1 cellular context compared by ENCODE assay signal in the genomic region with DNA sequence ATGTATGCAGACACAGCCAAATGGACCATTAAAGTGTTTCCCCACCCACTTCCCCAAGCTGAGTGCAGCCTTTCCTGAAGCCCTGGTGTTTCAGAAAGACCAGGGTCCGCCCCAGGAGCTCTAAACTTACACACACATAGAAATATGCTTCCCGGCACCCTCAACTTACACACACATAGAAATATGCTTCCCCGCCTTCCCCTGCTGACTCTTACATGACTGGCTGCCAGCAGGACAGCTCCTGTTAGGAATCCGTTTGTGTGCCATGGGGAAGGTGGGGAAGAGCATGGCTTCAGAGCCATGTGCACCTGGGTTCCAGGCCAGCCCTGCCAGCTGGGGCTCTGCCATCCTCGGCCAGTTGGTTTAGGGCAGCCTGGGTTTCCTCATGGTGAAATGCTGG.
TF ChIP-seq lines count a peak whose summit lies in the region.

No MANE protein-coding gene starts in this region.

TF ChIP-seq in GM23338, 12 proteins besides CTCF, POLR2A, EP300 and RAD21 (continued from another document):
- TF ChIP-seq EZH2 (IDR thresholded peaks at IDR 0.05; ENCODE audit: low read depth, unreplicated experiment) (no peak), EZH2phosphoT487 (IDR thresholded peaks at IDR 0.05; ENCODE audit: unreplicated experiment) (no peak)
